Comparison of ENCODE assay signal across 1 cellular context in genomic region chr6:97978855-97979271, GRCh38.
TF ChIP-seq lines count a peak whose summit lies in the region.

No MANE protein-coding gene starts in this region.

TF ChIP-seq in GM23338, 12 proteins besides CTCF, POLR2A, EP300 and RAD21 (continued from another document):
- TF ChIP-seq POLR2AphosphoS5 (IDR thresholded peaks at IDR 0.05; ENCODE audit: low read depth) = no peak
- no peak; the same call in 1 of the 2 replicates for TF ChIP-seq ZNF114 (CRISPR knock-in tag; IDR thresholded peaks at IDR 0.05)
- TF ChIP-seq ZNF462 (CRISPR knock-in tag; IDR thresholded peaks at IDR 0.05) = no peak
- no peak for TF ChIP-seq CREB1 (CRISPR knock-in tag; IDR thresholded peaks at IDR 0.05; ENCODE audit: low read depth)
- no peak for TF ChIP-seq NANOG (IDR thresholded peaks at IDR 0.05; ENCODE audit: borderline replicate concordance)
